In the genomic region with DNA sequence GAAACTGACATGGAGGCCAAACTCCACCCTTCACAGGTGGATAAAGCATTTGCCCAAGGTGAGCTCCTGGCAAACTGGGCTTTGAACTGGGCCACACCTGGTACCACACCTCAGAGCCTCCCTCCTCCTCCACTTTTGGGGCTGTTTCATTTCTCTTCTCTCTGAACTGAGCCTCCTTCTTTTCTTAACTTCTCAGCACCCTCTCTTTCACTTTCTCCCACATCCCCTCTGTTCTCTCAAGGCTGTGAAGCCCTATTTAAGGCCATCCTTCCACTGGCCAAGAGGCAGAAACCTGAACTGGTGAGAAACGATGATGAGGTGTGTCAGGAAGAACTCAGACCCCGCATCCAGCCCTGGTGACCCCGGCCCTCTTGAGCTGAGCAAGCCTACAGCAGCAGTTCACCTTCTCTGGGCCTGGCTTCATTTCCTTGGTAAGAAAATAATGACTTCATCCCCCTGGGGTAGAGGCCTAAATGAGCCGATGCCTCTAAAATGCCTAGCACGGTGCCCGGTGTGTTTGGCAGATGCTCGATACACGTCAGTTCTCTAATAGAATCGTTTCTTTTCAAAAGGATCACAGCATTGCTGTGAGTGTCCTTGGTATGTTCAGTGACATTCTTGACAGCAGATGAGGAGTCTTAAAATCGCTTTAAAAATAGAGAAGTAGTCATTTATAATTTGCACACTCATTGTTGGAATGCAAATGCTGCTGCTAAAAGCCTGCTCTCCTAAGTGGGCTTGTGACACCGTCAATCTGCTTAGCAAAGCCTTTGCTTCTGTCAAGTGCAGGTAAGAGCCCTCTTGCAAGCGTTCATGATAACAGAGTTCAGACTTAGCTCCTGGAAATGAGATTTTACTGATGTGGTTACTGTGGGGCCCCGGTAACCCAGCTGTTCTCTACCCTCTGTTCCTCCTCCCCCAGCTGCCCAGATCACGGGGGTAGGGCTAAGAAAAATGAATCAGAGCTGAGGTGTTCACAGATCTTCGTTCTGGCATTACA, we compare ENCODE assay signal across 9 cellular contexts.
DNase-seq lines count a peak whose midpoint lies in the region; ATAC-seq and TF ChIP-seq lines count a peak whose summit lies in the region.
"Had no signal": no experiment of that assay in that cellular context is flagged by ENCODE, and none has a peak within 500 bp of the region (broad histone marks: within the 10 kb centered on the region; RNA-seq: fewer than 3 reads in every experiment).

No MANE protein-coding gene starts in this region.

- peak; percentile 29 for DNase-seq in GM10248 (ENCODE audit: extremely low spot score)
- peak; percentile 5 for DNase-seq in NB4 (ENCODE audit: low read depth)
- DNase-seq in activated T-cell treated with anti-CD3 and anti-CD28 coated beads, Interleukin-2, amount 50 U/mL, for 4 hours, result peak; percentile 55
- peak; percentile 23 to 51 for DNase-seq in stimulated activated CD4-positive, alpha-beta T cell treated with anti-CD3 and anti-CD28 coated beads, Interleukin-15, amount 100 ng/mL, for 1 hour (ENCODE audit: low read depth in 1 of 2, low spot score in 1 of 2)
- DNase-seq in NCI-H2196 treated with DMSO at 0.1 percent for 48 hours (lab: John Stamatoyannopoulos, UW; ENCODE audit: unreplicated experiment), result no peak

- H3K4me3 ChIP-seq in NB4 (ENCODE audit: low read depth, low read length) (no peak overlapping the region), gastroesophageal sphincter (no peak overlapping the region)

- peaks cover 26% of the 10 kb centered on the region for H3K27me3 Mint-ChIP-seq in activated T-cell treated with anti-CD3 and anti-CD28 coated beads, Interleukin-2, amount 50 U/mL, for 4 hours (ENCODE audit: low read depth)

- CTCF ChIA-PET in GM10248 (lab: Yijun Ruan, JAX), result no interaction called here

- H3K4me3 Mint-ChIP-seq in activated T-cell treated with anti-CD3 and anti-CD28 coated beads, Interleukin-2, amount 50 U/mL, for 4 hours, result peak overlapping the region; percentile 34
- H3K4me3 Mint-ChIP-seq: dendritic cell treated with granulocyte-macrophage colony-stimulating factor and Interleukin-4, amounts not matched to agents 40 ng/mL and 50 ng/mL, for 4 days had no signal

- TF ChIP-seq CTCF in GM10248 (IDR thresholded peaks at IDR 0.05; ENCODE audit: control extremely low read depth, extremely low read depth, low read depth, missing control alignments), result no peak
- TF ChIP-seq CTCF in NB4 (IDR thresholded peaks at IDR 0.05; ENCODE audit: low read depth, low read length), result no peak
- TF ChIP-seq CTCF in gastroesophageal sphincter (IDR thresholded peaks at IDR 0.05), result no peak

- TF ChIP-seq EP300 in gastroesophageal sphincter (IDR thresholded peaks at IDR 0.05), result no peak

- peaks cover 35% of the 10 kb centered on the region for H3K4me1 Mint-ChIP-seq in activated T-cell treated with anti-CD3 and anti-CD28 coated beads, Interleukin-2, amount 50 U/mL, for 4 hours (ENCODE audit: low read depth)

- TF ChIP-seq POLR2A in NB4 (IDR thresholded peaks at IDR 0.05; ENCODE audit: extremely low read depth, insufficient read length), result no peak
- TF ChIP-seq POLR2A in gastroesophageal sphincter (IDR thresholded peaks at IDR 0.05), result no peak

- ATAC-seq in activated T-cell treated with anti-CD3 and anti-CD28 coated beads, Interleukin-2, amount 50 U/mL, for 4 hours, result peak; percentile 97
- ATAC-seq in HG03571 (IDR thresholded peaks at IDR 0.05; ENCODE audit: unreplicated experiment) (no peak), gastroesophageal sphincter (no peak), GM18909 (IDR thresholded peaks at IDR 0.05; ENCODE audit: poor library complexity, unreplicated experiment) (no peak)

- POLR2A ChIA-PET in GM10248 (lab: Yijun Ruan, JAX), result no interaction called here

- H3K27me3 ChIP-seq in gastroesophageal sphincter, result peaks cover 15% of the 10 kb centered on the region

- 60 to 67% methylated on average over 10 to 13 of the region's 15 CpGs for WGBS in gastroesophageal sphincter (ENCODE audit: low coverage in 1 of 2), 2 donors

- no peaks in the 10 kb centered on the region for H3K9me3 Mint-ChIP-seq in activated T-cell treated with anti-CD3 and anti-CD28 coated beads, Interleukin-2, amount 50 U/mL, for 4 hours
- H3K9me3 Mint-ChIP-seq: dendritic cell treated with granulocyte-macrophage colony-stimulating factor and Interleukin-4, amounts not matched to agents 40 ng/mL and 50 ng/mL, for 4 days had no signal

- no peaks in the 10 kb centered on the region for H3K36me3 Mint-ChIP-seq in activated T-cell treated with anti-CD3 and anti-CD28 coated beads, Interleukin-2, amount 50 U/mL, for 4 hours (ENCODE audit: insufficient read depth)

- H3K4me1 ChIP-seq in gastroesophageal sphincter, result no peaks in the 10 kb centered on the region

- H3K27ac ChIP-seq in gastroesophageal sphincter, result no peak overlapping the region

- H3K9me3 ChIP-seq in gastroesophageal sphincter, result no peaks in the 10 kb centered on the region

- H3K36me3 ChIP-seq in gastroesophageal sphincter, result no peaks in the 10 kb centered on the region

Comparison
In these comparisons a context has a peak if more than half of its experiments do, and no peak if none do; other contexts are left out.
1. ATAC-seq: peak in activated T-cell treated with anti-CD3 and anti-CD28 coated beads, Interleukin-2, amount 50 U/mL, for 4 hours (2 of 2); none in HG03571 (single experiment), gastroesophageal sphincter (single experiment) and GM18909 (single experiment).